In genomic region chr9:36772449-36773370, GRCh38 we compare ENCODE assay signal across 1 cellular context.
TF ChIP-seq lines count a peak whose summit lies in the region.

No MANE protein-coding gene starts in this region.

TF ChIP-seq in HEK293, 187 proteins besides CTCF, POLR2A, EP300 and RAD21 (continued from another document):
- TF ChIP-seq ZNF433 (tag by site-specific recombination; IDR thresholded peaks at IDR 0.05; ENCODE audit: low read depth) (no peak), ZIC2 (tag by site-specific recombination; IDR thresholded peaks at IDR 0.05) (peak; percentile 64)
TF ChIP-seq in HEK293: peak in this region for 2.
